In genomic region chr5:141680751-141681201, GRCh38 we compare ENCODE assay signal across 9 cellular contexts. TPM values are rescaled to one million over a fixed set of nuclear protein-coding genes. Genes with fewer than 3 reads are reported as not detected.
A peak's percentile ranks its signal among the peaks of the same experiment; 100 is the strongest.
DNase-seq lines count a peak whose midpoint lies in the region; ATAC-seq and TF ChIP-seq lines count a peak whose summit lies in the region.
"Had no signal": no experiment of that assay in that cellular context is flagged by ENCODE, and none has a peak within 500 bp of the region (broad histone marks: within the 10 kb centered on the region; RNA-seq: fewer than 3 reads in every experiment).

No MANE protein-coding gene starts in this region.

- peaks cover 41% of the 10 kb centered on the region for H3K4me1 Mint-ChIP-seq in activated naive CD4-positive, alpha-beta T cell treated with anti-CD3 and anti-CD28 coated beads, Interleukin-2, amount 10 ng/mL, durations not matched to agents 7 days and 5 days
- H3K4me1 Mint-ChIP-seq in central memory CD8-positive, alpha-beta T cell, result peaks cover 31% of the 10 kb centered on the region

- H3K36me3 Mint-ChIP-seq in activated naive CD4-positive, alpha-beta T cell treated with anti-CD3 and anti-CD28 coated beads, Interleukin-2, amount 10 ng/mL, durations not matched to agents 7 days and 5 days, result peaks cover 2% of the 10 kb centered on the region
- H3K36me3 Mint-ChIP-seq in central memory CD8-positive, alpha-beta T cell (ENCODE audit: insufficient read depth), result peaks cover 5% of the 10 kb centered on the region

- H3K9ac ChIP-seq in liver (ENCODE audit: low read depth in 1 of 2, low read length in 2 of 2), result no peak overlapping the region

- H3K4me1 ChIP-seq in liver (ENCODE audit: control insufficient read depth in 4 of 4, insufficient read depth in 4 of 4, low read length in 3 of 4) (peaks cover 2 to 13% (median 5%) of the 10 kb centered on the region in 4 donors), aorta (ENCODE audit: control insufficient read depth in 1 of 2, insufficient read depth in 2 of 2, low read length in 2 of 2) (no peaks in the 10 kb centered on the region)

- WGBS in liver, result 72% methylated on average over 6 of the region's 6 CpGs
- 68 to 70% methylated on average over 3 to 6 of the region's 6 CpGs for WGBS in aorta, 2 donors

- intact Hi-C loops in aorta (cut with DNase I), result no loop called here

- H3K27me3 Mint-ChIP-seq in activated naive CD4-positive, alpha-beta T cell treated with anti-CD3 and anti-CD28 coated beads, Interleukin-2, amount 10 ng/mL, durations not matched to agents 7 days and 5 days, result peaks cover 31% of the 10 kb centered on the region
- H3K27me3 Mint-ChIP-seq in central memory CD8-positive, alpha-beta T cell, result no peaks in the 10 kb centered on the region

- H3K4me3 Mint-ChIP-seq in activated naive CD4-positive, alpha-beta T cell treated with anti-CD3 and anti-CD28 coated beads, Interleukin-2, amount 10 ng/mL, durations not matched to agents 7 days and 5 days, result peak overlapping the region; percentile 57
- peak overlapping the region; percentile 55 for H3K4me3 Mint-ChIP-seq in central memory CD8-positive, alpha-beta T cell

- H3K27me3 ChIP-seq in liver (ENCODE audit: control insufficient read depth in 4 of 4, insufficient read depth in 4 of 4, low read length in 3 of 4) (no peaks in the 10 kb centered on the region), aorta (ENCODE audit: control insufficient read depth in 1 of 2, insufficient read depth in 2 of 2, low read length in 1 of 2) (no peaks in the 10 kb centered on the region)

- ATAC-seq in central memory CD8-positive, alpha-beta T cell (replicated peaks; ENCODE audit: extremely low read depth, poor library complexity, severe bottlenecking), result no peak
- ATAC-seq in aorta (ENCODE audit: low FRiP score) (peak; percentile 52), GM21367 (IDR thresholded peaks at IDR 0.05; ENCODE audit: unreplicated experiment) (no peak)

- peak overlapping the region; percentile 34 for H3K27ac Mint-ChIP-seq in activated naive CD4-positive, alpha-beta T cell treated with anti-CD3 and anti-CD28 coated beads, Interleukin-2, amount 10 ng/mL, durations not matched to agents 7 days and 5 days
- H3K27ac Mint-ChIP-seq in central memory CD8-positive, alpha-beta T cell (ENCODE audit: low read depth), result no peak overlapping the region

- H3K9me3 ChIP-seq in liver (ENCODE audit: control insufficient read depth in 4 of 4, low read length in 3 of 4), result no peaks in the 10 kb centered on the region
- H3K9me3 ChIP-seq in aorta (ENCODE audit: control insufficient read depth, low read length), result no peaks in the 10 kb centered on the region

- TF ChIP-seq RAD21 in liver (IDR thresholded peaks at IDR 0.05), result no peak

- H3K9me3 Mint-ChIP-seq in activated naive CD4-positive, alpha-beta T cell treated with anti-CD3 and anti-CD28 coated beads, Interleukin-2, amount 10 ng/mL, durations not matched to agents 7 days and 5 days, result no peaks in the 10 kb centered on the region
- no peaks in the 10 kb centered on the region for H3K9me3 Mint-ChIP-seq in central memory CD8-positive, alpha-beta T cell

- no peak for DNase-seq in activated naive CD4-positive, alpha-beta T cell treated with anti-CD3 and anti-CD28 coated beads, Interleukin-2, amount 10 ng/mL, durations not matched to agents 7 days and 5 days
- no peak for DNase-seq in activated naive CD4-positive, alpha-beta T cell (lab: John Stamatoyannopoulos, UW)
- no peak for DNase-seq in central memory CD8-positive, alpha-beta T cell (ENCODE audit: low spot score in 2 of 2)
- DNase-seq in aorta (no peak), LoVo (ENCODE audit: low spot score) (no peak)
- DNase-seq in activated CD4-positive, alpha-beta T cell treated with anti-CD3 and anti-CD28 coated beads, Interleukin-2, amount 50 U/mL, for 48 hours, result no peak
- DNase-seq: NCI-H446 had no signal

- TF ChIP-seq CTCF in liver (IDR thresholded peaks at IDR 0.05; ENCODE audit: low read depth, low read length, missing input control), result no peak

- CTCF ChIA-PET in activated naive CD4-positive, alpha-beta T cell treated with anti-CD3 and anti-CD28 coated beads, Interleukin-2, amount 10 ng/mL, durations not matched to agents 7 days and 5 days (lab: Charles Lee), result no interaction called here

- H3K36me3 ChIP-seq in liver (ENCODE audit: control insufficient read depth in 4 of 4, insufficient read depth in 3 of 4, low read depth in 1 of 4, low read length in 3 of 4), result no peaks in the 10 kb centered on the region
- no peaks in the 10 kb centered on the region for H3K36me3 ChIP-seq in aorta (ENCODE audit: control insufficient read depth in 1 of 2, insufficient read depth in 2 of 2, low read length in 1 of 2)

- H3K27ac ChIP-seq in liver (ENCODE audit: low read depth in 1 of 2, low read length in 2 of 2) (peak overlapping the region; percentile 67 to 75), aorta (ENCODE audit: low read depth in 1 of 2, low read length in 2 of 2) (no peak overlapping the region)

- no peak overlapping the region for H3K4me3 ChIP-seq in liver (ENCODE audit: low read depth in 1 of 3, low read length in 3 of 3)
- H3K4me3 ChIP-seq in aorta (ENCODE audit: low read length in 2 of 2), result no peak overlapping the region

TF ChIP-seq in liver, 16 proteins besides CTCF, POLR2A, EP300 and RAD21:
- TF ChIP-seq REST (IDR thresholded peaks at IDR 0.05) (no peak), YY1 (IDR thresholded peaks at IDR 0.05) (no peak), NR2F2 (IDR thresholded peaks at IDR 0.05) (peak; percentile 80), TAF1 (conservative IDR thresholded peaks at IDR 0.05) (no peak), SP1 (IDR thresholded peaks at IDR 0.05) (peak; percentile 43)

RNA-seq across cellular contexts. Expression of gene ARAP3, which starts 1.3 kb away (rescaled TPM):
- 1 to 10 TPM; 1.9 to 4.7 TPM for total RNA-seq in liver
- 1 to 10 TPM; 1.6 to 2.3 TPM for polyA plus RNA-seq in liver
- 10 to 100 TPM; 21.4 to 34.2 TPM for total RNA-seq in aorta
- 10 to 100 TPM in 1 of 2 donors, 1 to 10 TPM in 1; 1.8 to 14.1 TPM for polyA plus RNA-seq in aorta

RNA-seq across cellular contexts. Expression of gene FCHSD1, which starts 29.6 kb away (rescaled TPM):
- total RNA-seq in liver, result 1 to 10 TPM; 2.4 to 6.4 TPM
- 1 to 10 TPM; 1.3 to 2.1 TPM for polyA plus RNA-seq in liver
- 10 to 100 TPM; 33.1 to 47.3 TPM for total RNA-seq in aorta
- polyA plus RNA-seq in aorta, result 10 to 100 TPM in 1 of 2 donors, 1 to 10 TPM in 1; 9.4 to 59.7 TPM

RNA-seq across cellular contexts. Expression of gene RELL2, which starts 44.0 kb away (rescaled TPM):
- total RNA-seq in liver (1 to 10 TPM in 1 of 2 donors, under 1 TPM in 1; 0.47 to 1.3 TPM), aorta (1 to 10 TPM; 1.5 to 1.9 TPM)
- polyA plus RNA-seq in liver (1 to 10 TPM in 1 of 2 donors, under 1 TPM in 1; 0.61 to 1.2 TPM), aorta (1 to 10 TPM in 1 of 2 donors, under 1 TPM in 1; 0.63 to 2.9 TPM)

RNA-seq across cellular contexts. Expression of gene HDAC3, which starts 44.1 kb away (rescaled TPM):
- total RNA-seq in liver (10 to 100 TPM; 42.3 to 45.3 TPM), aorta (10 to 100 TPM; 52.4 to 54.3 TPM)
- polyA plus RNA-seq in liver (10 to 100 TPM; 20.1 to 28.0 TPM), aorta (10 to 100 TPM; 21.3 to 86.8 TPM)

Comparison
In these comparisons a context has a peak if more than half of its experiments do, and no peak if none do; other contexts are left out.
1. H3K27ac ChIP-seq: peak in liver (2 of 2); none in aorta (0 of 2).
2. RNA of gene FCHSD1, which starts 29.6 kb away (total RNA-seq): 33.1 to 47.3 TPM in aorta; 2.4 to 6.4 TPM in liver; every median in the first group is over 4 times any median in the second.